1 cellular context compared by ENCODE assay signal in genomic region chr19:50719566-50719965, GRCh38.
TF ChIP-seq lines count a peak whose summit lies in the region.

TSS of gene SHANK1 (minus strand) at chr19:50719802. CDS start at chr19:50716919, 2,883 bp downstream.

TF ChIP-seq in HepG2, 621 proteins besides CTCF, POLR2A, EP300 and RAD21:
- no peak for TF ChIP-seq ZSCAN21 (CRISPR knock-in tag; IDR thresholded peaks at IDR 0.05; ENCODE audit: borderline replicate concordance)
- TF ChIP-seq CHD4 (IDR thresholded peaks at IDR 0.05; ENCODE audit: borderline replicate concordance, low read length): no peak
- TF ChIP-seq ZNF746 (CRISPR knock-in tag; IDR thresholded peaks at IDR 0.05): no peak
- no peak for TF ChIP-seq ZNF224 (CRISPR knock-in tag; IDR thresholded peaks at IDR 0.05)
- TF ChIP-seq ZNF510 (CRISPR knock-in tag; IDR thresholded peaks at IDR 0.05; ENCODE audit: low read depth): no peak
- no peak for TF ChIP-seq SETDB1 (CRISPR knock-in tag; IDR thresholded peaks at IDR 0.05; ENCODE audit: borderline replicate concordance)
- TF ChIP-seq NFYC (CRISPR knock-in tag; IDR thresholded peaks at IDR 0.05): no peak
- TF ChIP-seq GABPA (IDR thresholded peaks at IDR 0.05; ENCODE audit: low read depth, low read length): no peak
- no peak for TF ChIP-seq GABPA (CRISPR knock-in tag; IDR thresholded peaks at IDR 0.05; ENCODE audit: low read depth)
- TF ChIP-seq RORA (CRISPR knock-in tag; IDR thresholded peaks at IDR 0.05): no peak
- no peak for TF ChIP-seq ZFP36L1 (CRISPR knock-in tag; IDR thresholded peaks at IDR 0.05)
- no peak for TF ChIP-seq ZNF383 (CRISPR knock-in tag; IDR thresholded peaks at IDR 0.05; ENCODE audit: borderline replicate concordance)
- no peak for TF ChIP-seq CEBPB (IDR thresholded peaks at IDR 0.05; ENCODE audit: borderline replicate concordance, low read depth, low read length)
- TF ChIP-seq RARG (CRISPR knock-in tag; IDR thresholded peaks at IDR 0.05; ENCODE audit: low read depth): no peak
- TF ChIP-seq, protein P1, sequence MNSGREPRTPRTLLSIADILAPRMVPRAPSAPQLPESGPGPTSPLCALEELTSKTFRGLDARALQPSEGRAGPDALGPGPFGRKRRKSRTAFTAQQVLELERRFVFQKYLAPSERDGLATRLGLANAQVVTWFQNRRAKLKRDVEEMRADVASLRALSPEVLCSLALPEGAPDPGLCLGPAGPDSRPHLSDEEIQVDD (CRISPR knock-in tag; IDR thresholded peaks at IDR 0.05; ENCODE audit: borderline replicate concordance): no peak
- no peak for TF ChIP-seq SRSF9 (IDR thresholded peaks at IDR 0.05; ENCODE audit: borderline replicate concordance, insufficient read depth, low read depth, low read length, poor library complexity, severe bottlenecking)
- TF ChIP-seq, protein P2, sequence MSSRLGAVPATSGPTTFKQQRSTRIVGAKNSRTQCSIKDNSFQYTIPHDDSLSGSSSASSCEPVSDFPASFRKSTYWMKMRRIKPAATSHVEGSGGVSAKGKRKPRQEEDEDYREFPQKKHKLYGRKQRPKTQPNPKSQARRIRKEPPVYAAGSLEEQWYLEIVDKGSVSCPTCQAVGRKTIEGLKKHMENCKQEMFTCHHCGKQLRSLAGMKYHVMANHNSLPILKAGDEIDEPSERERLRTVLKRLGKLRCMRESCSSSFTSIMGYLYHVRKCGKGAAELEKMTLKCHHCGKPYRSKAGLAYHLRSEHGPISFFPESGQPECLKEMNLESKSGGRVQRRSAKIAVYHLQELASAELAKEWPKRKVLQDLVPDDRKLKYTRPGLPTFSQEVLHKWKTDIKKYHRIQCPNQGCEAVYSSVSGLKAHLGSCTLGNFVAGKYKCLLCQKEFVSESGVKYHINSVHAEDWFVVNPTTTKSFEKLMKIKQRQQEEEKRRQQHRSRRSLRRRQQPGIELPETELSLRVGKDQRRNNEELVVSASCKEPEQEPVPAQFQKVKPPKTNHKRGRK (CRISPR knock-in tag; IDR thresholded peaks at IDR 0.05): no peak
- no peak for TF ChIP-seq ZNF644 (CRISPR knock-in tag; IDR thresholded peaks at IDR 0.05; ENCODE audit: low read depth)
- no peak for TF ChIP-seq MIER2 (CRISPR knock-in tag; IDR thresholded peaks at IDR 0.05)
- TF ChIP-seq, protein P3, sequence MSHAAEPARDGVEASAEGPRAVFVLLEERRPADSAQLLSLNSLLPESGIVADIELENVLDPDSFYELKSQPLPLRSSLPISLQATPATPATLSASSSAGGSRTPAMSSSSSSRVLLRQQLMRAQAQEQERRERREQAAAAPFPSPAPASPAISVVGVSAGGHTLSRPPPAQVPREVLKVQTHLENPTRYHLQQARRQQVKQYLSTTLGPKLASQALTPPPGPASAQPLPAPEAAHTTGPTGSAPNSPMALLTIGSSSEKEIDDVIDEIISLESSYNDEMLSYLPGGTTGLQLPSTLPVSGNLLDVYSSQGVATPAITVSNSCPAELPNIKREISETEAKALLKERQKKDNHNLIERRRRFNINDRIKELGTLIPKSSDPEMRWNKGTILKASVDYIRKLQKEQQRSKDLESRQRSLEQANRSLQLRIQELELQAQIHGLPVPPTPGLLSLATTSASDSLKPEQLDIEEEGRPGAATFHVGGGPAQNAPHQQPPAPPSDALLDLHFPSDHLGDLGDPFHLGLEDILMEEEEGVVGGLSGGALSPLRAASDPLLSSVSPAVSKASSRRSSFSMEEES (CRISPR knock-in tag; IDR thresholded peaks at IDR 0.05): no peak
